In the genomic region with DNA sequence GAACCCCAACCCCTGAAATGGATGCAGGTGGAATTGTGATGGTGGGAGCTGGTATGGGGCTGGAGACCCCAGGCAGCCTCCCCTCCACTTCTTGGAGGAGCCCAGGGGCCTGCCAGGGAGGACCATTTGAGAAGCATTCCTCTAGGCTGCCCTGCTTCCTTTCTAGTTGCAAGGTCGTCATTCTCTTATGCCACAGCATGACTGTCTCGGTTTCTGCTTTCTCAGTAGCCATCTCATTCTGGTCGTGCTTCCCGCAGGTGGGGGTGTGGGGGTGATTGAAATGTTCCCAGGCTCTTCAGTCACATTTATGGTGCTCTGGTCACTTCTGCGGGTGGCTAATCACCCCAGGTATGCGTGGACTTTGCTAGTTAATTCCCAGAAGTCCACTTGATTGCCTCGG, we compare ENCODE assay signal across 24 cellular contexts.
"Had no signal": no experiment of that assay in that cellular context is flagged by ENCODE, and none has a peak within 500 bp of the region (broad histone marks: within the 10 kb centered on the region; RNA-seq: fewer than 3 reads in every experiment).

No MANE protein-coding gene starts in this region.

- H3K27ac ChIP-seq: RWPE1 had no signal

- H3K9ac ChIP-seq: SK-N-SH had no signal

- H3K9me3 ChIP-seq: SK-N-SH had no signal

- DNase-seq: IMR-90; Karpas-422; KG1; MV-4-11; NCI-H1092; NCI-H1105 treated with DMSO at 0.1 percent for 48 hours; NCI-H1417 treated with DMSO at 0.1 percent for 48 hours; NCI-H146; NCI-H1694 treated with DMSO at 0.1 percent for 48 hours; NCI-H1930; NCI-H2081; NCI-H2107; NCI-H2227 treated with DMSO at 0.1 percent for 48 hours; NCI-H446; NCI-H510A; NCI-H524 treated with DMSO at 0.1 percent for 48 hours; NCI-H69; NCI-H774; NK-92 treated with Interleukin-12 subunit alpha and Interleukin-12 subunit beta, amount 100 ng/mL, for 24 hours; PC-3; SHP77; SK-N-SH; SW 1271 had no signal

- H3K4me2 ChIP-seq: SK-N-SH had no signal
